ENCODE assay signal across 12 cellular contexts in genomic region chr11:28701760-28702449, GRCh38.
DNase-seq lines count a peak whose midpoint lies in the region; TF ChIP-seq lines count a peak whose summit lies in the region.
"Had no signal": no experiment of that assay in that cellular context is flagged by ENCODE, and none has a peak within 500 bp of the region (broad histone marks: within the 10 kb centered on the region; RNA-seq: fewer than 3 reads in every experiment).

No MANE protein-coding gene starts in this region.

- TF ChIP-seq CTCF in fibroblast of pulmonary artery (IDR thresholded peaks at IDR 0.05; ENCODE audit: low read length, missing control alignments) (no peak), GM20000 (IDR thresholded peaks at IDR 0.05; ENCODE audit: extremely low read depth, missing control alignments) (no peak), dorsolateral prefrontal cortex (IDR thresholded peaks at IDR 0.05 in 54 of 56, conservative IDR thresholded peaks at IDR 0.05 in 2 of 56; ENCODE audit: low read depth in 1 of 56, partially characterized antibody in 56 of 56) (no peak)

- H3K27me3 ChIP-seq in dorsolateral prefrontal cortex = peaks cover 0 to 7% (median 0%) of the 10 kb centered on the region in 45 donors
- H3K27me3 ChIP-seq: cardiac muscle cell, neutrophil had no signal

- H3K4me3 ChIP-seq in fibroblast of pulmonary artery (replicated peaks; ENCODE audit: low read depth, low read length) (no peak overlapping the region), dorsolateral prefrontal cortex (no peak overlapping the region)
- H3K4me3 ChIP-seq: cardiac muscle cell had no signal

- intact Hi-C loops in dorsolateral prefrontal cortex (cut with DNase I) = no loop called here

- no peak overlapping the region for H3K27ac ChIP-seq in dorsolateral prefrontal cortex
- H3K27ac ChIP-seq: cardiac muscle cell, neutrophil had no signal

- in situ Hi-C loops in SK-MEL-5 (cut with HindIII; ENCODE audit: low pct_unique_long_range_greater_than_20kb, low sequenced_read_pairs) = no loop called here

- DNase-seq in 8988T (peak; percentile 15), HS-5 (ENCODE audit: low read depth) (peak; percentile 44), SK-MEL-5 (ENCODE audit: low read depth, low spot score) (peak; percentile 31), fibroblast of pulmonary artery (ENCODE audit: low read depth) (peak; percentile 36), midbrain (lab: John Stamatoyannopoulos, UW) (no peak), GM20000 (ENCODE audit: low spot score) (no peak), dorsolateral prefrontal cortex (no peak), globus pallidus (ENCODE audit: low spot score) (no peak)
- DNase-seq: activated gamma-delta T cell, hippocampal formation had no signal

Comparison
In these comparisons a context has a peak if more than half of its experiments do, and no peak if none do; other contexts are left out.
1. DNase-seq: peak in 8988T (single experiment), HS-5 (single experiment), SK-MEL-5 (single experiment) and fibroblast of pulmonary artery (single experiment); none in midbrain (single experiment), GM20000 (single experiment), dorsolateral prefrontal cortex (0 of 10) and globus pallidus (single experiment).